21 cellular contexts compared by ENCODE assay signal in genomic region chr4:3295837-3296624, GRCh38. TPM values are rescaled to one million over a fixed set of nuclear protein-coding genes. Genes with fewer than 3 reads are reported as not detected.
A peak's percentile ranks its signal among the peaks of the same experiment; 100 is the strongest.
DNase-seq lines count a peak whose midpoint lies in the region; ATAC-seq, FAIRE-seq and TF ChIP-seq lines count a peak whose summit lies in the region.
"Had no signal": no experiment of that assay in that cellular context is flagged by ENCODE, and none has a peak within 500 bp of the region (broad histone marks: within the 10 kb centered on the region; RNA-seq: fewer than 3 reads in every experiment).

No MANE protein-coding gene starts in this region.

- TF ChIP-seq RAD21 in HepG2 (CRISPR knock-in tag; IDR thresholded peaks at IDR 0.05): no peak

- H3K9ac ChIP-seq in HepG2 (ENCODE audit: insufficient read depth, low read depth, low read length): no peak overlapping the region

- no peak for TF ChIP-seq EP300 in HepG2 (IDR thresholded peaks at IDR 0.05; ENCODE audit: low read depth in 2 of 2, low read length in 2 of 2)
- TF ChIP-seq EP300 in HepG2 (CRISPR knock-in tag; IDR thresholded peaks at IDR 0.05; ENCODE audit: borderline replicate concordance): no peak
- TF ChIP-seq EP300 in stomach (IDR thresholded peaks at IDR 0.05): no peak

- no peaks in the 10 kb centered on the region for H3K36me3 ChIP-seq in HepG2 (replicated peaks in 1 of 2; ENCODE audit: control insufficient read depth in 1 of 2, insufficient read depth in 2 of 2, low read length in 2 of 2)
- no peaks in the 10 kb centered on the region for H3K36me3 ChIP-seq in stomach
- H3K36me3 ChIP-seq: adrenal gland had no signal

- H3K27me3 ChIP-seq in HepG2 (ENCODE audit: control insufficient read depth in 1 of 2, insufficient read depth in 2 of 2, low read length in 2 of 2): no peaks in the 10 kb centered on the region
- no peaks in the 10 kb centered on the region for H3K27me3 ChIP-seq in stomach
- H3K27me3 ChIP-seq: adrenal gland, tibial nerve had no signal

- H3K4me1 Mint-ChIP-seq in Calu3 (ENCODE audit: low read depth, unreplicated experiment): peaks cover 20% of the 10 kb centered on the region
- H3K4me1 Mint-ChIP-seq in activated CD8-positive, alpha-beta memory T cell treated with anti-CD3 and anti-CD28 coated beads, Interleukin-2, amount 10 ng/mL, durations not matched to agents 7 days and 5 days: peaks cover 6% of the 10 kb centered on the region

- H3K4me2 ChIP-seq in HepG2 (ENCODE audit: low read depth, low read length): no peak overlapping the region

- H3K27me3 Mint-ChIP-seq in Calu3 (ENCODE audit: unreplicated experiment): no peaks in the 10 kb centered on the region
- H3K27me3 Mint-ChIP-seq in activated CD8-positive, alpha-beta memory T cell treated with anti-CD3 and anti-CD28 coated beads, Interleukin-2, amount 10 ng/mL, durations not matched to agents 7 days and 5 days: peaks cover 67% of the 10 kb centered on the region

- BruUV-seq in Calu3 (replicated peaks; lab: Mats Ljungman, UMichigan) (TSS peak; percentile 13), HepG2 (replicated peaks; lab: Mats Ljungman, UMichigan) (TSS peak; percentile 43)

- intact Hi-C loops in Calu3 (cut with micrococcal nuclease; ENCODE audit: unreplicated experiment) (no loop called here), HepG2 (cut with micrococcal nuclease; ENCODE audit: unreplicated experiment) (no loop called here), stomach (cut with DNase I; ENCODE audit: low total_unique reads) (no loop called here)

- no peak overlapping the region for H3K27ac ChIP-seq in HepG2 (ENCODE audit: extremely low read length, insufficient read depth, low read length)
- H3K27ac ChIP-seq in stomach: no peak overlapping the region
- H3K27ac ChIP-seq: adrenal gland, foreskin keratinocyte had no signal

- peaks cover 16% of the 10 kb centered on the region for H3K36me3 Mint-ChIP-seq in Calu3 (ENCODE audit: insufficient read depth, unreplicated experiment)
- no peaks in the 10 kb centered on the region for H3K36me3 Mint-ChIP-seq in activated CD8-positive, alpha-beta memory T cell treated with anti-CD3 and anti-CD28 coated beads, Interleukin-2, amount 10 ng/mL, durations not matched to agents 7 days and 5 days

- DNase-seq in Calu3 (no peak), HepG2 (ENCODE audit: low spot score) (no peak), stomach (peak; percentile 14), NCI-H2171 treated with DMSO at 0.1 percent for 48 hours (lab: John Stamatoyannopoulos, UW) (no peak)
- peak; percentile 26 for DNase-seq in activated CD8-positive, alpha-beta memory T cell treated with anti-CD3 and anti-CD28 coated beads, Interleukin-2, amount 10 ng/mL, durations not matched to agents 7 days and 5 days
- DNase-seq: activated gamma-delta T cell treated with Interleukin-2 at 50 U/mL for 16 hours, erythroblast, foreskin keratinocyte, hypothalamus, mammary epithelial cell, naive B cell, NCI-H146, NCI-H526, small intestine had no signal

- CTCF ChIA-PET in Calu3 (lab: Charles Lee) (no interaction called here), HepG2 (lab: Yijun Ruan, JAX; ENCODE audit: low intra/inter-chr PET ratio, low total read pairs) (no interaction called here)
- CTCF ChIA-PET in activated CD8-positive, alpha-beta memory T cell treated with anti-CD3 and anti-CD28 coated beads, Interleukin-2, amount 10 ng/mL, durations not matched to agents 7 days and 5 days (lab: Charles Lee): no interaction called here

- H3K9me3 Mint-ChIP-seq in Calu3 (ENCODE audit: low read depth, unreplicated experiment): peaks cover 3% of the 10 kb centered on the region
- H3K9me3 Mint-ChIP-seq in activated CD8-positive, alpha-beta memory T cell treated with anti-CD3 and anti-CD28 coated beads, Interleukin-2, amount 10 ng/mL, durations not matched to agents 7 days and 5 days (ENCODE audit: low read depth): no peaks in the 10 kb centered on the region
- H3K9me3 Mint-ChIP-seq: stimulated activated naive CD8-positive, alpha-beta T cell treated with anti-CD3 and anti-CD28 coated beads, Interleukin-15, Interleukin-2, amounts not matched to agents 100 ng/mL and 50 ng/mL, for 24 hours had no signal

- no peak overlapping the region for H3K4me3 ChIP-seq in HepG2 (replicated peaks in 1 of 3; ENCODE audit: insufficient read depth in 1 of 3, low read depth in 2 of 3, low read length in 3 of 3)
- no peak overlapping the region for H3K4me3 ChIP-seq in stomach
- H3K4me3 ChIP-seq: adrenal gland, tibial nerve had no signal

- no peak overlapping the region for H2AFZ ChIP-seq in HepG2 (ENCODE audit: low read length)

- H3K79me2 ChIP-seq in HepG2 (ENCODE audit: insufficient read depth, low read length): peaks cover 52% of the 10 kb centered on the region

- H3K4me3 Mint-ChIP-seq in Calu3 (ENCODE audit: low read depth, unreplicated experiment): no peak overlapping the region
- H3K4me3 Mint-ChIP-seq in activated CD8-positive, alpha-beta memory T cell treated with anti-CD3 and anti-CD28 coated beads, Interleukin-2, amount 10 ng/mL, durations not matched to agents 7 days and 5 days: no peak overlapping the region
- H3K4me3 Mint-ChIP-seq: stimulated activated naive CD8-positive, alpha-beta T cell treated with anti-CD3 and anti-CD28 coated beads, Interleukin-15, Interleukin-2, amounts not matched to agents 100 ng/mL and 50 ng/mL, for 24 hours had no signal

- H3K27ac Mint-ChIP-seq in Calu3 (ENCODE audit: unreplicated experiment): no peak overlapping the region
- H3K27ac Mint-ChIP-seq in activated CD8-positive, alpha-beta memory T cell treated with anti-CD3 and anti-CD28 coated beads, Interleukin-2, amount 10 ng/mL, durations not matched to agents 7 days and 5 days: no peak overlapping the region
- H3K27ac Mint-ChIP-seq: stimulated activated naive CD8-positive, alpha-beta T cell treated with anti-CD3 and anti-CD28 coated beads, Interleukin-15, Interleukin-2, amounts not matched to agents 100 ng/mL and 50 ng/mL, for 24 hours had no signal

- H3K9me3 ChIP-seq in HepG2 (ENCODE audit: low read length) (no peaks in the 10 kb centered on the region), stomach (peaks cover 0 to 4% (median 0%) of the 10 kb centered on the region in 4 donors)
- H3K9me3 ChIP-seq: adrenal gland had no signal

- POLR2A ChIA-PET in HepG2 (lab: Yijun Ruan, JAX): no interaction called here

- TF ChIP-seq POLR2A in HepG2 (IDR thresholded peaks at IDR 0.05; ENCODE audit: insufficient read depth in 1 of 2, low read depth in 2 of 2, low read length in 2 of 2) (no peak), stomach (IDR thresholded peaks at IDR 0.05) (no peak)

- FAIRE-seq in HepG2 (lab: Jason Lieb, UNC): no peak
- FAIRE-seq: D721Med, keratinocyte, small intestine had no signal

- no peak for ATAC-seq in activated CD8-positive, alpha-beta memory T cell treated with anti-CD3 and anti-CD28 coated beads, Interleukin-2, amount 10 ng/mL, durations not matched to agents 7 days and 5 days
- no peak for ATAC-seq in HepG2
- ATAC-seq in HG03571 (IDR thresholded peaks at IDR 0.05; ENCODE audit: unreplicated experiment): no peak
- ATAC-seq in GM18868 (IDR thresholded peaks at IDR 0.05; ENCODE audit: unreplicated experiment): no peak
- ATAC-seq: foreskin keratinocyte had no signal

- in situ Hi-C loops in HepG2 (cut with HindIII; ENCODE audit: extremely low pct_ligation_motif_present, low pct_unique_long_range_greater_than_20kb): no loop called here

- H4K20me1 ChIP-seq in HepG2 (ENCODE audit: insufficient read depth, low read length): peaks cover 10% of the 10 kb centered on the region; the same call in 1 of the 2 replicates

- peaks cover 55% of the 10 kb centered on the region for H3K4me1 ChIP-seq in HepG2 (ENCODE audit: insufficient read depth, low read length)
- H3K4me1 ChIP-seq in stomach: peaks cover 23 to 45% (median 39%) of the 10 kb centered on the region in 4 donors

- WGBS in HepG2 (ENCODE audit: low lambda C conversion rate): 94% methylated on average over 12 of the region's 12 CpGs
- WGBS in stomach, 5 donors: 91 to 96% (median 92%) methylated on average over 12 of the region's 12 CpGs

- TF ChIP-seq CTCF in Calu3 (IDR thresholded peaks at IDR 0.05; ENCODE audit: unreplicated experiment): no peak
- TF ChIP-seq CTCF in HepG2 (CRISPR knock-in tag; IDR thresholded peaks at IDR 0.05): no peak
- no peak for TF ChIP-seq CTCF in stomach (IDR thresholded peaks at IDR 0.05)

RNA-seq across cellular contexts. Expression of gene RGS12, which starts 3.2 kb away (rescaled TPM):
- total RNA-seq in Calu3 (2022): 11.1 and 13.9 TPM in 2 replicates
- 1 to 10 TPM; 2.1 to 5.0 TPM for total RNA-seq in activated CD8-positive, alpha-beta memory T cell treated with anti-CD3 and anti-CD28 coated beads, Interleukin-2, amount 10 ng/mL, durations not matched to agents 7 days and 5 days
- total RNA-seq in HepG2 (2016; rRNA removed; fragmentation: Illumina TruSeq; extraction: Trizol): 18.2 and 21.0 TPM in 2 replicates
- total RNA-seq in HepG2 (2016; cell fraction: cytosol; rRNA removed; fragmentation: Illumina TruSeq; extraction: Trizol; ENCODE audit: low read depth): 9.3 and 11.0 TPM in 2 replicates
- total RNA-seq in HepG2 (2016; cell fraction: insoluble cytoplasmic fraction; rRNA removed; fragmentation: Illumina TruSeq; extraction: Trizol): 16.0 and 24.7 TPM in 2 replicates
- total RNA-seq in HepG2 (2016; cell fraction: membrane; rRNA removed; fragmentation: Illumina TruSeq; extraction: Trizol): 16.1 and 18.9 TPM in 2 replicates
- total RNA-seq in HepG2 (2016; cell fraction: nucleus; rRNA removed; fragmentation: Illumina TruSeq; extraction: Trizol): 21.7 and 25.1 TPM in 2 replicates
- 27.7 and 35.5 TPM in 2 replicates for polyA plus RNA-seq in HepG2 (2011; rRNA removed)
- 11.1 and 23.9 TPM in 2 replicates for polyA plus RNA-seq in HepG2 (2011; cell fraction: cytosol; rRNA removed)
- 115 and 118 TPM in 2 replicates for polyA plus RNA-seq in HepG2 (2011; cell fraction: nucleus; rRNA removed)
- polyA plus RNA-seq in HepG2 (2012): 37.4 and 43.4 TPM in 2 replicates
- 2.0 and 3.4 TPM in 2 replicates for polyA plus RNA-seq in HepG2 (2016; cell fraction: cytosol; fragmentation: Illumina TruSeq; extraction: Trizol; ENCODE audit: low read depth)
- polyA plus RNA-seq in HepG2 (2016; cell fraction: insoluble cytoplasmic fraction; fragmentation: Illumina TruSeq; extraction: Trizol; ENCODE audit: low read depth): 17.8 and 20.5 TPM in 2 replicates
- 5.5 and 5.6 TPM in 2 replicates for polyA plus RNA-seq in HepG2 (2016; cell fraction: membrane; fragmentation: Illumina TruSeq; extraction: Trizol; ENCODE audit: low read depth)
- polyA plus RNA-seq in HepG2 (2016; cell fraction: nucleus; fragmentation: Illumina TruSeq; extraction: Trizol; ENCODE audit: insufficient read depth, low read depth): 51.0 and 56.7 TPM in 2 replicates
- 4.5 and 52.2 TPM in 2 replicates for polyA minus RNA-seq in HepG2 (2011; rRNA and poly(A)+ RNA removed; ENCODE audit: low replicate concordance)
- 14.2 and 24.5 TPM in 2 replicates for polyA minus RNA-seq in HepG2 (2011; cell fraction: cytosol; rRNA and poly(A)+ RNA removed)
- polyA minus RNA-seq in HepG2 (2011; cell fraction: nucleus; rRNA and poly(A)+ RNA removed): 45.0 and 59.1 TPM in 2 replicates
- total RNA-seq in stomach: 10 to 100 TPM in 2 of 5 donors, 1 to 10 TPM in 3; 3.5 to 51.8 (median 9.0) TPM
- polyA plus RNA-seq in stomach: 10 to 100 TPM; 18.9 to 35.2 (median 20.5) TPM

RNA-seq across cellular contexts. Expression of gene MSANTD1, which starts 47.1 kb away (rescaled TPM):
- total RNA-seq in Calu3 (2022) (1.4 and 1.6 TPM in 2 replicates), HepG2 (2016; rRNA removed; fragmentation: Illumina TruSeq; extraction: Trizol) (0.10 and 0.22 TPM in 2 replicates), stomach (1 to 10 TPM in 4 of 5 donors, not detected in 1; 1.7 to 5.8 (median 4.1) TPM)
- under 1 TPM; 0.73 to 0.82 TPM for total RNA-seq in activated CD8-positive, alpha-beta memory T cell treated with anti-CD3 and anti-CD28 coated beads, Interleukin-2, amount 10 ng/mL, durations not matched to agents 7 days and 5 days
- 0.09 and 0.20 TPM in 2 replicates for total RNA-seq in HepG2 (2016; cell fraction: cytosol; rRNA removed; fragmentation: Illumina TruSeq; extraction: Trizol; ENCODE audit: low read depth)
- total RNA-seq in HepG2 (2016; cell fraction: insoluble cytoplasmic fraction; rRNA removed; fragmentation: Illumina TruSeq; extraction: Trizol): 0.19 TPM in 1 of 2 replicates, not detected in the other
- 0.25 TPM in 1 of 2 replicates, not detected in the other for total RNA-seq in HepG2 (2016; cell fraction: membrane; rRNA removed; fragmentation: Illumina TruSeq; extraction: Trizol)
- total RNA-seq in HepG2 (2016; cell fraction: nucleus; rRNA removed; fragmentation: Illumina TruSeq; extraction: Trizol): 0.59 TPM in 1 of 2 replicates, not detected in the other
- polyA plus RNA-seq in HepG2 (2011; rRNA removed) (0.39 and 0.40 TPM in 2 replicates), stomach (1 to 10 TPM in 1 of 3 donors, under 1 TPM in 1, not detected in 1; 0.31 to 1.1 TPM)
- 0.05 and 0.34 TPM in 2 replicates for polyA plus RNA-seq in HepG2 (2011; cell fraction: cytosol; rRNA removed)
- polyA plus RNA-seq in HepG2 (2011; cell fraction: nucleus; rRNA removed): 2.2 and 3.5 TPM in 2 replicates
- 0.40 and 0.65 TPM in 2 replicates for polyA plus RNA-seq in HepG2 (2012)
- polyA plus RNA-seq in HepG2 (2016; cell fraction: cytosol; fragmentation: Illumina TruSeq; extraction: Trizol; ENCODE audit: low read depth): 0.10 and 0.12 TPM in 2 replicates
- 0.16 TPM in 1 of 2 replicates, not detected in the other for polyA plus RNA-seq in HepG2 (2016; cell fraction: insoluble cytoplasmic fraction; fragmentation: Illumina TruSeq; extraction: Trizol; ENCODE audit: low read depth)
- polyA plus RNA-seq in HepG2 (2016; cell fraction: membrane; fragmentation: Illumina TruSeq; extraction: Trizol; ENCODE audit: low read depth): 0.07 and 0.08 TPM in 2 replicates
- polyA plus RNA-seq in HepG2 (2016; cell fraction: nucleus; fragmentation: Illumina TruSeq; extraction: Trizol; ENCODE audit: insufficient read depth, low read depth): 0.36 and 0.65 TPM in 2 replicates
- 0.14 and 1.0 TPM in 2 replicates for polyA minus RNA-seq in HepG2 (2011; rRNA and poly(A)+ RNA removed; ENCODE audit: low replicate concordance)
- not detected in 2 replicates for polyA minus RNA-seq in HepG2 (2011; cell fraction: cytosol; rRNA and poly(A)+ RNA removed)
- polyA minus RNA-seq in HepG2 (2011; cell fraction: nucleus; rRNA and poly(A)+ RNA removed): 1.9 and 2.0 TPM in 2 replicates
- polyA plus RNA-seq: keratinocyte had no signal

Comparison
In these comparisons a context has a peak if more than half of its experiments do, and no peak if none do; other contexts are left out.
1. DNase-seq: peak in activated CD8-positive, alpha-beta memory T cell treated with anti-CD3 and anti-CD28 coated beads, Interleukin-2, amount 10 ng/mL, durations not matched to agents 7 days and 5 days (single experiment) and stomach (single experiment); none in Calu3 (single experiment), HepG2 (single experiment) and NCI-H2171 treated with DMSO at 0.1 percent for 48 hours (single experiment).